16 cellular contexts compared by ENCODE assay signal in genomic region chr6:15326072-15326614, GRCh38.
DNase-seq lines count a peak whose midpoint lies in the region; ATAC-seq, FAIRE-seq and TF ChIP-seq lines count a peak whose summit lies in the region.
"Had no signal": no experiment of that assay in that cellular context is flagged by ENCODE, and none has a peak within 500 bp of the region (broad histone marks: within the 10 kb centered on the region; RNA-seq: fewer than 3 reads in every experiment).

No MANE protein-coding gene starts in this region.

- no peaks in the 10 kb centered on the region for H3K9me3 Mint-ChIP-seq in activated naive CD4-positive, alpha-beta T cell treated with anti-CD3 and anti-CD28 coated beads, Interleukin-2, amount 50 U/mL, for 24 hours
- H3K9me3 Mint-ChIP-seq in stimulated activated naive CD8-positive, alpha-beta T cell treated with anti-CD3 and anti-CD28 coated beads, Interleukin-15, amount 100 ng/mL, for 72 hours, result no peaks in the 10 kb centered on the region
- peaks cover 3% of the 10 kb centered on the region for H3K9me3 Mint-ChIP-seq in endodermal cell
- H3K9me3 Mint-ChIP-seq: CD8-positive, alpha-beta memory T cell had no signal

- SMC1A ChIA-PET in GM12878 (lab: Charles Lee; ENCODE audit: uncharacterized antibody, unreplicated experiment), result interaction anchor here (0.9 to 13.2 kb wide), 20 partner anchors 10 to 297 kb away, joined by 3 to 301 read pairs (median 7); no protein-coding TSS in a partner anchor

- in situ Hi-C loops in GM12878 (cut with MboI), result no loop called here

- H3K36me3 Mint-ChIP-seq in activated naive CD4-positive, alpha-beta T cell treated with anti-CD3 and anti-CD28 coated beads, Interleukin-2, amount 50 U/mL, for 24 hours, result peaks cover 5% of the 10 kb centered on the region
- H3K36me3 Mint-ChIP-seq in endodermal cell (ENCODE audit: low read depth), result peaks cover 8% of the 10 kb centered on the region

- BruUV-seq in GM12878 (replicated peaks; lab: Mats Ljungman, UMichigan), result no TSS peak

- no peaks in the 10 kb centered on the region for H3K9me3 ChIP-seq in GM12878 (replicated peaks; ENCODE audit: control insufficient read depth, insufficient read depth, low read length)
- no peaks in the 10 kb centered on the region for H3K9me3 ChIP-seq in endodermal cell (ENCODE audit: control insufficient read depth, low read length)
- H3K9me3 ChIP-seq: Peyer's patch, spleen had no signal

- H3K79me2 ChIP-seq in GM12878 (ENCODE audit: control insufficient read depth, insufficient read depth, low read length), result peaks cover 97% of the 10 kb centered on the region

- H3K27me3 Mint-ChIP-seq in activated naive CD4-positive, alpha-beta T cell treated with anti-CD3 and anti-CD28 coated beads, Interleukin-2, amount 50 U/mL, for 24 hours, result no peaks in the 10 kb centered on the region
- H3K27me3 Mint-ChIP-seq in stimulated activated naive CD8-positive, alpha-beta T cell treated with anti-CD3 and anti-CD28 coated beads, Interleukin-15, amount 100 ng/mL, for 72 hours, result no peaks in the 10 kb centered on the region
- no peaks in the 10 kb centered on the region for H3K27me3 Mint-ChIP-seq in endodermal cell (ENCODE audit: insufficient read depth)
- H3K27me3 Mint-ChIP-seq: CD8-positive, alpha-beta memory T cell had no signal

- H3K36me3 ChIP-seq in GM12878 (ENCODE audit: control insufficient read depth in 2 of 2, insufficient read depth in 2 of 2, low read length in 1 of 2) (no peaks in the 10 kb centered on the region), endodermal cell (ENCODE audit: control insufficient read depth, insufficient read depth, low read length) (no peaks in the 10 kb centered on the region)
- H3K36me3 ChIP-seq: Peyer's patch, spleen had no signal

- no peak for TF ChIP-seq RAD21 in GM12878 (IDR thresholded peaks at IDR 0.05; ENCODE audit: insufficient read depth, low read depth, low read length)

- H3K27ac Mint-ChIP-seq in activated naive CD4-positive, alpha-beta T cell treated with anti-CD3 and anti-CD28 coated beads, Interleukin-2, amount 50 U/mL, for 24 hours, result peak overlapping the region; percentile 23
- H3K27ac Mint-ChIP-seq in stimulated activated naive CD8-positive, alpha-beta T cell treated with anti-CD3 and anti-CD28 coated beads, Interleukin-15, amount 100 ng/mL, for 72 hours, result peak overlapping the region; percentile 94 to 98
- H3K27ac Mint-ChIP-seq in endodermal cell, result no peak overlapping the region

- TF ChIP-seq POLR2A in GM12878 (IDR thresholded peaks at IDR 0.05; ENCODE audit: low read depth, low read length), result no peak

- WGBS in GM12878 (ENCODE audit: insufficient coverage, insufficient replicate concordance, low lambda C conversion rate, missing lambda C conversion rate), result 81% methylated on average over 6 of the region's 6 CpGs
- 78 to 82% methylated on average over 3 to 6 of the region's 6 CpGs for WGBS in endodermal cell (ENCODE audit: insufficient coverage in 1 of 2, insufficient read length in 1 of 2), 2 experiments

- peaks cover 90% of the 10 kb centered on the region for H3K4me1 Mint-ChIP-seq in activated naive CD4-positive, alpha-beta T cell treated with anti-CD3 and anti-CD28 coated beads, Interleukin-2, amount 50 U/mL, for 24 hours
- peaks cover 96% of the 10 kb centered on the region for H3K4me1 Mint-ChIP-seq in stimulated activated naive CD8-positive, alpha-beta T cell treated with anti-CD3 and anti-CD28 coated beads, Interleukin-15, amount 100 ng/mL, for 72 hours
- peaks cover 62% of the 10 kb centered on the region for H3K4me1 Mint-ChIP-seq in endodermal cell

- RAD21 ChIA-PET in GM12878 (lab: Charles Lee; ENCODE audit: unreplicated experiment), result interaction anchor here (0.7 to 9.3 kb wide), 26 partner anchors 9 to 289 kb away, joined by 3 to 75 read pairs (median 5); no protein-coding TSS in a partner anchor

- no peak overlapping the region for H2AFZ ChIP-seq in GM12878 (ENCODE audit: control insufficient read depth, low read depth, low read length)

- H3K27ac ChIP-seq in GM12878 (ENCODE audit: control insufficient read depth, insufficient read depth) (peak overlapping the region; percentile 72), endodermal cell (ENCODE audit: low read depth, low read length) (no peak overlapping the region)
- H3K27ac ChIP-seq: Peyer's patch had no signal

- H3K27me3 ChIP-seq in GM12878 (replicated peaks in 1 of 2; ENCODE audit: control insufficient read depth in 2 of 2, insufficient read depth in 2 of 2, low read length in 1 of 2) (no peaks in the 10 kb centered on the region), endodermal cell (ENCODE audit: control insufficient read depth, insufficient read depth, low read length, poor library complexity, severe bottlenecking) (no peaks in the 10 kb centered on the region)
- H3K27me3 ChIP-seq: Peyer's patch, spleen had no signal

- peak overlapping the region; percentile 52 for H3K4me2 ChIP-seq in GM12878 (ENCODE audit: control insufficient read depth, insufficient read depth)

- TF ChIP-seq CTCF in GM12878 (IDR thresholded peaks at IDR 0.05 in 2 of 3, conservative IDR thresholded peaks at IDR 0.05 in 1 of 3; ENCODE audit: control insufficient read depth in 2 of 3, extremely low read depth in 1 of 3, insufficient read depth in 1 of 3, low read depth in 3 of 3, low read length in 3 of 3) (no peak), endodermal cell (conservative IDR thresholded peaks at IDR 0.05) (no peak)

- H3K4me3 ChIP-seq in GM12878 (peak overlapping the region; percentile 26; the same call in 1 of the 2 replicates), endodermal cell (ENCODE audit: low read length) (no peak overlapping the region)
- H3K4me3 ChIP-seq: Peyer's patch, spleen had no signal

- H3K9ac ChIP-seq in GM12878 (ENCODE audit: control insufficient read depth, insufficient read depth, low read length), result peak overlapping the region; percentile 36; the same call in 1 of the 2 replicates
- H3K9ac ChIP-seq in endodermal cell (ENCODE audit: extremely low read depth, low read length, poor library complexity, severe bottlenecking), result no peak overlapping the region

- POLR2A ChIA-PET in GM12878 (lab: Charles Lee), result interaction anchor here (0.5 to 2.0 kb wide), 10 partner anchors 9 to 94 kb away, joined by 3 to 9 read pairs (median 4); partner anchors contain the start of gene JARID2

- no peak; a peak in 2 of 4 replicates for TF ChIP-seq EP300 in GM12878 (IDR thresholded peaks at IDR 0.05; ENCODE audit: borderline replicate concordance in 1 of 2, control insufficient read depth in 1 of 2, low read depth in 2 of 2, low read length in 2 of 2)

- CTCF ChIA-PET in GM12878 (lab: Yijun Ruan, JAX), result interaction anchor here (0.8 to 14.2 kb wide), 24 partner anchors 9 to 881 kb away, joined by 3 to 146 read pairs (median 5); no protein-coding TSS in a partner anchor

- ATAC-seq in GM12878, result peak; percentile 66
- ATAC-seq in stimulated activated naive CD8-positive, alpha-beta T cell treated with anti-CD3 and anti-CD28 coated beads, Interleukin-15, amount 100 ng/mL, for 72 hours, result peak; percentile 70

- H3K4me3 Mint-ChIP-seq in activated naive CD4-positive, alpha-beta T cell treated with anti-CD3 and anti-CD28 coated beads, Interleukin-2, amount 50 U/mL, for 24 hours, result no peak overlapping the region
- H3K4me3 Mint-ChIP-seq in stimulated activated naive CD8-positive, alpha-beta T cell treated with anti-CD3 and anti-CD28 coated beads, Interleukin-15, amount 100 ng/mL, for 72 hours, result peak overlapping the region; percentile 18 to 69
- H3K4me3 Mint-ChIP-seq in endodermal cell, result no peak overlapping the region

- no peak for FAIRE-seq in GM12878 (lab: Jason Lieb, UNC)

- intact Hi-C loops in GM12878 (cut with micrococcal nuclease; ENCODE audit: unreplicated experiment), result loop anchor here (2.0 to 10.0 kb wide), 3 partner anchors 71 to 299 kb away; no protein-coding TSS in a partner anchor

- H3K4me1 ChIP-seq in GM12878 (ENCODE audit: control insufficient read depth, insufficient read depth, low read length) (peaks cover 68% of the 10 kb centered on the region), endodermal cell (ENCODE audit: control insufficient read depth, insufficient read depth, low read length) (peaks cover 8% of the 10 kb centered on the region)

- H4K20me1 ChIP-seq in GM12878 (ENCODE audit: control insufficient read depth, insufficient read depth), result no peaks in the 10 kb centered on the region

- DNase-seq in activated naive CD4-positive, alpha-beta T cell treated with Interleukin-2 at 50 U/mL for 16 hours, result no peak
- DNase-seq in NAMALWA (ENCODE audit: low spot score) (peak; percentile 49), GM12878 (ENCODE audit: low read depth, low spot score) (no peak), endodermal cell (no peak), NCI-H2227 (lab: John Stamatoyannopoulos, UW; ENCODE audit: unreplicated experiment) (no peak), NCI-H1436 treated with DMSO at 0.1 percent for 48 hours (lab: John Stamatoyannopoulos, UW) (no peak)
- DNase-seq in stimulated activated naive CD8-positive, alpha-beta T cell treated with anti-CD3 and anti-CD28 coated beads, Interleukin-15, amount 100 ng/mL, for 72 hours, result peak in 1 of 2 donors; percentile 55
- DNase-seq: activated gamma-delta T cell treated with Interleukin-2 at 50 U/mL for 16 hours, DMS79, head of caudate nucleus, NCI-H1417, Peyer's patch, retina, spleen had no signal

TF ChIP-seq in GM12878, 131 proteins besides CTCF, POLR2A, EP300 and RAD21 (continues in another document):
- TF ChIP-seq NFYA (IDR thresholded peaks at IDR 0.05; ENCODE audit: borderline replicate concordance, low read depth, low read length), result no peak
- TF ChIP-seq SMAD5 (IDR thresholded peaks at IDR 0.05; ENCODE audit: low read depth), result no peak
- no peak for TF ChIP-seq GATAD2B (conservative IDR thresholded peaks at IDR 0.05; ENCODE audit: low read depth)
- no peak for TF ChIP-seq E2F4 (IDR thresholded peaks at IDR 0.05; ENCODE audit: low read depth, low read length)
- 0 out of 2 replicates have a peak, but pooled peaks have one; percentile 26 for TF ChIP-seq BACH1 (IDR thresholded peaks at IDR 0.05; ENCODE audit: borderline replicate concordance)
- TF ChIP-seq ZNF24 (IDR thresholded peaks at IDR 0.05), result no peak
- TF ChIP-seq CREM (IDR thresholded peaks at IDR 0.05; ENCODE audit: low read depth), result peak; percentile 28; the same call in 1 of the 2 replicates

Comparison
In these comparisons a context has a peak if more than half of its experiments do, and no peak if none do; other contexts are left out.
1. H3K4me3 Mint-ChIP-seq: peak in stimulated activated naive CD8-positive, alpha-beta T cell treated with anti-CD3 and anti-CD28 coated beads, Interleukin-15, amount 100 ng/mL, for 72 hours (2 of 2); none in activated naive CD4-positive, alpha-beta T cell treated with anti-CD3 and anti-CD28 coated beads, Interleukin-2, amount 50 U/mL, for 24 hours (single experiment) and endodermal cell (single experiment).